In the genomic region with DNA sequence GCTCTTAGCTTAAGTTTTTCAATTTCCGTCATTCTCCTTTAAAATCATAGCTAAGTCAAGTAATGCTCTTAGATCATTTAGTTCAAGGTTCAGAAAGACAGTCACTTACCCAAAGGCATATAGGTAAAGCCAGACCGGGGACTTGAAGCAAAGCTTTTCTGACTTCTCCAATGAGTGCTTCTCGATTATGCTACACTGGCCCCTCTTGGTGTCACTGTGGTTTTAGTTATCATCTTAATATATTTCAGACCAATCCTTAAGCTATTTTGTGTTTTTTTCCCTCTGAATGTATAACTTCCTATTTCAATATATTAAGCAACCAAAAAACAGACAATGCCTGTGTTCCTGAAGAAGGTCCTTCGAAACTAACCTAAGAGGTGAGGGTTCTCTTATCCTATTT, we compare ENCODE assay signal across 9 cellular contexts. TPM values are rescaled to one million over a fixed set of nuclear protein-coding genes. Genes with fewer than 3 reads are reported as not detected.
DNase-seq lines count a peak whose midpoint lies in the region; ATAC-seq and TF ChIP-seq lines count a peak whose summit lies in the region.
"Had no signal": no experiment of that assay in that cellular context is flagged by ENCODE, and none has a peak within 500 bp of the region (broad histone marks: within the 10 kb centered on the region; RNA-seq: fewer than 3 reads in every experiment).

No MANE protein-coding gene starts in this region.

- in situ Hi-C loops in KBM-7 (cut with MboI; ENCODE audit: low pct_unique_long_range_greater_than_20kb, low sequenced_read_pairs) (no loop called here), astrocyte of the cerebellum (cut with HindIII; ENCODE audit: low sequenced_read_pairs) (no loop called here)

- H3K27me3 ChIP-seq in prostate gland (replicated peaks; ENCODE audit: insufficient read depth) = no peaks in the 10 kb centered on the region

- peak overlapping the region; percentile 67 for H3K4me3 ChIP-seq in astrocyte of the cerebellum (ENCODE audit: low read depth, low read length)
- H3K4me3 ChIP-seq in prostate gland = peak overlapping the region in 1 of 2 donors; percentile 0

- intact Hi-C loops in natural killer cell (cut with micrococcal nuclease) (loop anchor here (5.0 kb wide), 1 partner anchor 608 kb away; no protein-coding TSS in a partner anchor), prostate gland (cut with DNase I) (no loop called here)

- ATAC-seq in natural killer cell (no peak), GM21529 (IDR thresholded peaks at IDR 0.05; ENCODE audit: unreplicated experiment) (no peak), GM18519 (IDR thresholded peaks at IDR 0.05; ENCODE audit: low FRiP score, unreplicated experiment) (no peak)
- ATAC-seq: WTC11 had no signal

- TF ChIP-seq CTCF in astrocyte of the cerebellum (IDR thresholded peaks at IDR 0.05; ENCODE audit: low read depth, low read length, missing control alignments) (peak; percentile 30), natural killer cell (IDR thresholded peaks at IDR 0.05) (no peak), prostate gland (IDR thresholded peaks at IDR 0.05) (no peak)

- no peaks in the 10 kb centered on the region for H3K36me3 Mint-ChIP-seq in natural killer cell
- H3K36me3 Mint-ChIP-seq: WTC11 had no signal

- H3K27me3 Mint-ChIP-seq in natural killer cell (ENCODE audit: low read depth in 2 of 2) = no peaks in the 10 kb centered on the region

- no peaks in the 10 kb centered on the region for H3K9me3 Mint-ChIP-seq in natural killer cell
- H3K9me3 Mint-ChIP-seq: WTC11 had no signal

- H3K9me3 ChIP-seq in prostate gland = no peaks in the 10 kb centered on the region

- peaks cover 75 to 81% of the 10 kb centered on the region in 2 donors for H3K4me1 Mint-ChIP-seq in natural killer cell

- no peaks in the 10 kb centered on the region for H3K36me3 ChIP-seq in prostate gland

- H3K4me1 ChIP-seq in prostate gland (replicated peaks) = no peaks in the 10 kb centered on the region

- H3K27ac Mint-ChIP-seq in natural killer cell = peak overlapping the region; percentile 29 to 54
- H3K27ac Mint-ChIP-seq: WTC11 had no signal

- H3K27ac ChIP-seq in prostate gland = no peak overlapping the region

- no peak for TF ChIP-seq POLR2A in prostate gland (IDR thresholded peaks at IDR 0.05)

- peak overlapping the region; percentile 58 for H3K4me3 Mint-ChIP-seq in natural killer cell
- H3K4me3 Mint-ChIP-seq: WTC11 had no signal

- peak; percentile 68 for DNase-seq in EL
- peak; percentile 44 for DNase-seq in KBM-7
- no peak for DNase-seq in astrocyte of the cerebellum (ENCODE audit: low read depth)
- no peak for DNase-seq in natural killer cell
- DNase-seq in activated CD8-positive, alpha-beta memory T cell treated with anti-CD3 and anti-CD28 coated beads, Interleukin-2, amount 50 U/mL, for 4 hours = no peak
- DNase-seq in prostate gland (ENCODE audit: low spot score) = no peak

- 86% methylated on average over 4 of the region's 4 CpGs for WGBS in prostate gland

RNA-seq across cellular contexts. Expression of a gene that starts 3.8 kb away (rescaled TPM):
- total RNA-seq in natural killer cell (100 to 1,000 TPM; 165 to 180 (median 177) TPM), prostate gland (1 to 10 TPM; 3.5 TPM)

Comparison
In these comparisons a context has a peak if more than half of its experiments do, and no peak if none do; other contexts are left out.
1. DNase-seq: peak in EL (single experiment) and KBM-7 (single experiment); none in astrocyte of the cerebellum (single experiment), natural killer cell (single experiment), activated CD8-positive, alpha-beta memory T cell treated with anti-CD3 and anti-CD28 coated beads, Interleukin-2, amount 50 U/mL, for 4 hours (single experiment) and prostate gland (single experiment).
2. RNA of a gene that starts 3.8 kb away (total RNA-seq): 165 to 180 TPM in natural killer cell; 3.5 TPM in prostate gland; every median in the first group is over 10 times any median in the second.